17 cellular contexts compared by ENCODE assay signal in genomic region chr11:69052343-69053168, GRCh38. TPM values are rescaled to one million over a fixed set of nuclear protein-coding genes. Genes with fewer than 3 reads are reported as not detected.
DNase-seq lines count a peak whose midpoint lies in the region; ATAC-seq and TF ChIP-seq lines count a peak whose summit lies in the region.
"Had no signal": no experiment of that assay in that cellular context is flagged by ENCODE, and none has a peak within 500 bp of the region (broad histone marks: within the 10 kb centered on the region; RNA-seq: fewer than 3 reads in every experiment).

No MANE protein-coding gene starts in this region.

- H3K4me3 Mint-ChIP-seq in stimulated activated effector memory CD8-positive, alpha-beta T cell treated with anti-CD3 and anti-CD28 coated beads, Interleukin-12 subunit alpha, Interleukin-12 subunit beta, amount 100 ng/mL, for 72 hours, result peak overlapping the region; percentile 47

- WGBS in ovary, 3 donors, result 71 to 83% (median 72%) methylated on average over 20 to 21 of the region's 21 CpGs

- peak overlapping the region; percentile 56 for H3K27ac Mint-ChIP-seq in stimulated activated effector memory CD8-positive, alpha-beta T cell treated with anti-CD3 and anti-CD28 coated beads, Interleukin-12 subunit alpha, Interleukin-12 subunit beta, amount 100 ng/mL, for 72 hours

- H3K36me3 ChIP-seq in OCI-LY1 (ENCODE audit: insufficient read depth, low read length), result peaks cover 10% of the 10 kb centered on the region; the same call in 1 of the 2 replicates
- H3K36me3 ChIP-seq in ovary, result no peaks in the 10 kb centered on the region
- H3K36me3 ChIP-seq: pancreas had no signal

- no peak for TF ChIP-seq CTCF in GM12864 (IDR thresholded peaks at IDR 0.05; ENCODE audit: low read depth, low read length, missing control alignments)
- no peak for TF ChIP-seq CTCF in OCI-LY1 (IDR thresholded peaks at IDR 0.05; ENCODE audit: low read length)
- no peak for TF ChIP-seq CTCF in ovary (IDR thresholded peaks at IDR 0.05)

- peak overlapping the region; percentile 43 for H3K4me2 ChIP-seq in OCI-LY1 (ENCODE audit: low read length)

- H3F3A ChIP-seq in OCI-LY1 (ENCODE audit: insufficient read depth, low read length), result no peaks in the 10 kb centered on the region

- H3K27ac ChIP-seq in OCI-LY1 (ENCODE audit: low read depth, low read length, poor library complexity, severe bottlenecking) (peak overlapping the region; percentile 37), ovary (no peak overlapping the region)
- H3K27ac ChIP-seq: pancreas had no signal

- H3K36me3 Mint-ChIP-seq in stimulated activated effector memory CD8-positive, alpha-beta T cell treated with anti-CD3 and anti-CD28 coated beads, Interleukin-12 subunit alpha, Interleukin-12 subunit beta, amount 100 ng/mL, for 72 hours, result peaks cover 17% of the 10 kb centered on the region

- H2AFZ ChIP-seq in OCI-LY1 (ENCODE audit: low read length), result no peak overlapping the region

- peaks cover 74% of the 10 kb centered on the region for H3K4me1 ChIP-seq in OCI-LY1 (ENCODE audit: insufficient read depth, low read length, severe bottlenecking)
- peaks cover 13% of the 10 kb centered on the region for H3K4me1 ChIP-seq in ovary (ENCODE audit: insufficient read depth)

- H3K4me1 Mint-ChIP-seq in stimulated activated effector memory CD8-positive, alpha-beta T cell treated with anti-CD3 and anti-CD28 coated beads, Interleukin-12 subunit alpha, Interleukin-12 subunit beta, amount 100 ng/mL, for 72 hours, result peaks cover 53% of the 10 kb centered on the region

- no peaks in the 10 kb centered on the region for H3K79me2 ChIP-seq in OCI-LY1 (ENCODE audit: insufficient read depth, low read length)

- no peak for ATAC-seq in stimulated activated effector memory CD8-positive, alpha-beta T cell treated with anti-CD3 and anti-CD28 coated beads, Interleukin-12 subunit alpha, Interleukin-12 subunit beta, amount 100 ng/mL, for 72 hours
- no peak for ATAC-seq in HG02870 (IDR thresholded peaks at IDR 0.05; ENCODE audit: unreplicated experiment)
- ATAC-seq: activated CD4-positive, CD25-positive, alpha-beta regulatory T cell treated with anti-CD3 and anti-CD28 coated beads, Interleukin-2, amount 50 U/mL, for 24 hours; pancreas; stimulated activated naive CD8-positive, alpha-beta T cell treated with anti-CD3 and anti-CD28 coated beads, Interleukin-15, amount 100 ng/mL, for 72 hours had no signal

- TF ChIP-seq POLR2A in ovary (IDR thresholded peaks at IDR 0.05), result no peak

- no peaks in the 10 kb centered on the region for H4K20me1 ChIP-seq in OCI-LY1 (ENCODE audit: insufficient read depth, low read length)

- no peaks in the 10 kb centered on the region for H3K9me2 ChIP-seq in OCI-LY1 (ENCODE audit: low read depth, low read length)

- H3K9me3 ChIP-seq in OCI-LY1 (ENCODE audit: low read length), result no peaks in the 10 kb centered on the region
- no peaks in the 10 kb centered on the region for H3K9me3 ChIP-seq in ovary
- H3K9me3 ChIP-seq: heart left ventricle, pancreas had no signal

- H3K27me3 ChIP-seq in OCI-LY1 (ENCODE audit: insufficient read depth, low read length) (no peaks in the 10 kb centered on the region), ovary (no peaks in the 10 kb centered on the region)
- H3K27me3 ChIP-seq: heart left ventricle, pancreas had no signal

- intact Hi-C loops in ovary (cut with DNase I), result loop anchor here in 1 of 4 donors (10.0 kb wide), 1 partner anchor 128 kb away; no protein-coding TSS in a partner anchor

- TF ChIP-seq EP300 in ovary (IDR thresholded peaks at IDR 0.05), result no peak

- no peak overlapping the region; the same call in 1 of the 2 replicates for H3K9ac ChIP-seq in OCI-LY1 (ENCODE audit: low read length)

- no peaks in the 10 kb centered on the region for H3K9me3 Mint-ChIP-seq in stimulated activated effector memory CD8-positive, alpha-beta T cell treated with anti-CD3 and anti-CD28 coated beads, Interleukin-12 subunit alpha, Interleukin-12 subunit beta, amount 100 ng/mL, for 72 hours
- H3K9me3 Mint-ChIP-seq: stimulated activated naive CD8-positive, alpha-beta T cell treated with anti-CD3 and anti-CD28 coated beads, Interleukin-15, amount 100 ng/mL, for 72 hours had no signal

- DNase-seq in GM12864 (ENCODE audit: low read depth) (no peak), foreskin melanocyte (peak; percentile 92), HUDEP-2 (lab: John Stamatoyannopoulos, UW; ENCODE audit: unreplicated experiment in 76 of 76) (no peak), islet precursor cell (no peak), ovary (no peak)
- DNase-seq in stimulated activated effector memory CD8-positive, alpha-beta T cell treated with anti-CD3 and anti-CD28 coated beads, Interleukin-12 subunit alpha, Interleukin-12 subunit beta, amount 100 ng/mL, for 72 hours (ENCODE audit: low spot score in 2 of 2), result no peak
- DNase-seq: activated T-cell treated with anti-CD3 and anti-CD28 coated beads, Interleukin-2, amount 50 U/mL, for 48 hours; aorta; COR-L47; NCI-H1436 treated with DMSO at 0.1 percent for 48 hours; stimulated activated CD4-positive, alpha-beta T cell treated with anti-CD3 and anti-CD28 coated beads, Interleukin-2, amount 100 ng/mL, for 24 hours; stimulated activated naive CD8-positive, alpha-beta T cell treated with anti-CD3 and anti-CD28 coated beads, Interleukin-15, amount 100 ng/mL, for 72 hours had no signal

- H3K4me3 ChIP-seq in GM12864 (ENCODE audit: low read depth, low read length), result peak overlapping the region; percentile 48
- H3K4me3 ChIP-seq in OCI-LY1 (ENCODE audit: low read depth, low read length, poor library complexity, severe bottlenecking), result no peak overlapping the region
- H3K4me3 ChIP-seq in ovary, result no peak overlapping the region
- H3K4me3 ChIP-seq: heart left ventricle, pancreas had no signal

RNA-seq across cellular contexts. Expression of gene TPCN2, which starts 3.8 kb away (rescaled TPM):
- total RNA-seq in ovary, result 10 to 100 TPM; 20.2 to 35.7 (median 23.7) TPM
- polyA plus RNA-seq in ovary, result 10 to 100 TPM in 1 of 2 donors, 1 to 10 TPM in 1; 6.5 to 12.4 TPM

RNA-seq across cellular contexts. Expression of gene MRGPRF, which starts 39.5 kb away (rescaled TPM):
- 100 to 1,000 TPM in 1 of 7 donors, 10 to 100 TPM in 6; 19.3 to 104 (median 35.2) TPM for total RNA-seq in ovary
- polyA plus RNA-seq in ovary, result 10 to 100 TPM in 1 of 2 donors, 1 to 10 TPM in 1; 8.6 to 40.7 TPM
